34 cellular contexts compared by ENCODE assay signal in genomic region chr2:74881626-74882298, GRCh38.
"Had no signal": no experiment of that assay in that cellular context is flagged by ENCODE, and none has a peak within 500 bp of the region (broad histone marks: within the 10 kb centered on the region; RNA-seq: fewer than 3 reads in every experiment).

No MANE protein-coding gene starts in this region.

- H3K27me3 ChIP-seq: ascending aorta, cardiac muscle cell, Peyer's patch had no signal

- H3K27ac Mint-ChIP-seq: activated CD8-positive, alpha-beta T cell treated with anti-CD3 and anti-CD28 coated beads for 36 hours; activated naive CD4-positive, alpha-beta T cell treated with anti-CD3 and anti-CD28 coated beads for 36 hours; activated naive CD8-positive, alpha-beta T cell treated with anti-CD3 and anti-CD28 coated beads for 36 hours; activated T-helper 1 cell treated with anti-CD3 and anti-CD28 coated beads, Interleukin-12 subunit alpha, Interleukin-12 subunit beta, Interleukin-2, Interleukin-4 antibody, amounts not matched to agents 30 ng/mL and 10 ng/mL and 1 ng/mL, durations not matched to agents 14 hours and 24 hours and 36 hours; T-cell; T-helper 17 cell had no signal

- H3K4me3 Mint-ChIP-seq: activated CD8-positive, alpha-beta T cell treated with anti-CD3 and anti-CD28 coated beads for 36 hours; activated naive CD4-positive, alpha-beta T cell treated with anti-CD3 and anti-CD28 coated beads for 36 hours; activated naive CD8-positive, alpha-beta T cell treated with anti-CD3 and anti-CD28 coated beads for 36 hours; activated T-cell treated with anti-CD3 and anti-CD28 coated beads, Interleukin-2, amount 50 U/mL, for 4 hours; activated T-helper 1 cell treated with anti-CD3 and anti-CD28 coated beads, Interleukin-12 subunit alpha, Interleukin-12 subunit beta, Interleukin-2, Interleukin-4 antibody, amounts not matched to agents 30 ng/mL and 10 ng/mL and 1 ng/mL, durations not matched to agents 14 hours and 24 hours and 36 hours; central memory CD8-positive, alpha-beta T cell; T-cell; T-helper 17 cell had no signal

- H3K4me3 ChIP-seq: ascending aorta, cardiac muscle cell, Peyer's patch had no signal

- H3K9me3 Mint-ChIP-seq: activated CD8-positive, alpha-beta T cell treated with anti-CD3 and anti-CD28 coated beads for 36 hours; activated naive CD4-positive, alpha-beta T cell treated with anti-CD3 and anti-CD28 coated beads for 36 hours; activated naive CD8-positive, alpha-beta T cell treated with anti-CD3 and anti-CD28 coated beads for 36 hours; activated T-cell treated with anti-CD3 and anti-CD28 coated beads, Interleukin-2, amount 50 U/mL, for 4 hours; activated T-helper 1 cell treated with anti-CD3 and anti-CD28 coated beads, Interleukin-12 subunit alpha, Interleukin-12 subunit beta, Interleukin-2, Interleukin-4 antibody, amounts not matched to agents 30 ng/mL and 10 ng/mL and 1 ng/mL, durations not matched to agents 14 hours and 24 hours and 36 hours; central memory CD8-positive, alpha-beta T cell; T-cell had no signal

- H3K27ac ChIP-seq: ascending aorta, cardiac muscle cell, KMS-11, Peyer's patch, WERI-Rb-1 had no signal

- H3K4me1 ChIP-seq: ascending aorta, Peyer's patch had no signal

- H3K9ac ChIP-seq: KMS-11 had no signal

- H3K4me1 Mint-ChIP-seq: activated naive CD8-positive, alpha-beta T cell treated with anti-CD3 and anti-CD28 coated beads for 36 hours had no signal

- DNase-seq: activated CD4-positive, alpha-beta T cell treated with anti-CD3 and anti-CD28 coated beads for 1 hour; activated CD4-positive, alpha-beta T cell treated with anti-CD3 and anti-CD28 coated beads for 48 hours; activated CD4-positive, CD25-positive, alpha-beta regulatory T cell; activated CD8-positive, alpha-beta T cell treated with anti-CD3 and anti-CD28 coated beads for 36 hours; activated gamma-delta T cell treated with Interleukin-2 at 50 U/mL for 16 hours; activated naive CD4-positive, alpha-beta T cell treated with anti-CD3 and anti-CD28 coated beads for 36 hours; activated naive CD8-positive, alpha-beta T cell treated with anti-CD3 and anti-CD28 coated beads for 36 hours; activated T-cell treated with anti-CD3 and anti-CD28 coated beads for 4 hours; activated T-cell treated with anti-CD3 and anti-CD28 coated beads, Interleukin-2, amount 50 U/mL, for 4 hours; amniotic stem cell; MM.1S; MV-4-11; NCI-H1092; NCI-H1436 treated with DMSO at 0.1 percent for 48 hours; NCI-H1694 treated with DMSO at 0.1 percent for 48 hours; NCI-H2029; NCI-H345; NCI-H524 treated with DMSO at 0.1 percent for 48 hours; NCI-H748 treated with DMSO at 0.1 percent for 48 hours; NK-92 treated with Interleukin-12 subunit alpha and Interleukin-12 subunit beta, amount 100 ng/mL, for 24 hours; PC-3; Peyer's patch; RPMI8226; SIG-M5; T-cell; T-helper 17 cell; T1000; WERI-Rb-1 had no signal

- H3K27me3 Mint-ChIP-seq: activated CD8-positive, alpha-beta T cell treated with anti-CD3 and anti-CD28 coated beads for 36 hours; activated naive CD8-positive, alpha-beta T cell treated with anti-CD3 and anti-CD28 coated beads for 36 hours; central memory CD8-positive, alpha-beta T cell; T-cell; T-helper 17 cell had no signal

- H3K9me3 ChIP-seq: ascending aorta, Peyer's patch had no signal

- ATAC-seq: activated CD8-positive, alpha-beta T cell treated with anti-CD3 and anti-CD28 coated beads for 36 hours; activated T-cell treated with anti-CD3 and anti-CD28 coated beads, Interleukin-2, amount 50 U/mL, for 4 hours; PC-3; SK-N-SH treated with all-trans-retinoic acid at 6 μM for 48 hours; T-cell; T-helper 17 cell had no signal
